In genomic region chr1:184493987-184494388, GRCh38 we compare ENCODE assay signal across 23 cellular contexts.
DNase-seq lines count a peak whose midpoint lies in the region; ATAC-seq and TF ChIP-seq lines count a peak whose summit lies in the region.
"Had no signal": no experiment of that assay in that cellular context is flagged by ENCODE, and none has a peak within 500 bp of the region (broad histone marks: within the 10 kb centered on the region; RNA-seq: fewer than 3 reads in every experiment).

No MANE protein-coding gene starts in this region.

- TF ChIP-seq CTCF in glutamatergic neuron (IDR thresholded peaks at IDR 0.05; ENCODE audit: partially characterized antibody, unreplicated experiment) (no peak), mucosa of descending colon (IDR thresholded peaks at IDR 0.05) (no peak), upper lobe of right lung (IDR thresholded peaks at IDR 0.05) (no peak)

- no peaks in the 10 kb centered on the region for H3K36me3 Mint-ChIP-seq in glutamatergic neuron (ENCODE audit: unreplicated experiment)
- H3K36me3 Mint-ChIP-seq: activated naive CD8-positive, alpha-beta T cell treated with anti-CD3 and anti-CD28 coated beads, Interleukin-2, amount 10 ng/mL, durations not matched to agents 7 days and 5 days had no signal

- H3K4me3 ChIP-seq in mucosa of descending colon, result no peak overlapping the region
- H3K4me3 ChIP-seq in upper lobe of right lung, result no peak overlapping the region
- H3K4me3 ChIP-seq: left lung, sigmoid colon, uterus had no signal

- no peaks in the 10 kb centered on the region for H3K9me3 ChIP-seq in mucosa of descending colon
- no peaks in the 10 kb centered on the region for H3K9me3 ChIP-seq in upper lobe of right lung
- H3K9me3 ChIP-seq: BE2C, Caco-2, left lung, sigmoid colon, uterus had no signal

- H3K27ac Mint-ChIP-seq in glutamatergic neuron (ENCODE audit: unreplicated experiment), result peak overlapping the region; percentile 22
- H3K27ac Mint-ChIP-seq: activated naive CD8-positive, alpha-beta T cell treated with anti-CD3 and anti-CD28 coated beads, Interleukin-2, amount 10 ng/mL, durations not matched to agents 7 days and 5 days; stimulated activated naive CD8-positive, alpha-beta T cell treated with anti-CD3 and anti-CD28 coated beads, Interleukin-15, Interleukin-2, amounts not matched to agents 100 ng/mL and 50 ng/mL, for 24 hours; T-helper 2 cell treated with Interferon-gamma antibody and Interleukin-4, amounts not matched to agents 5 μg/mL and 100 μg/mL, for 36 hours had no signal

- ATAC-seq in Right ventricle myocardium inferior (peak; percentile 77), mucosa of descending colon (peak; percentile 67), upper lobe of right lung (peak; percentile 34)
- ATAC-seq: activated CD4-positive, CD25-positive, alpha-beta regulatory T cell treated with anti-CD3 and anti-CD28 coated beads, Interleukin-2, amount 50 U/mL, for 24 hours; left lung; Panc1 had no signal

- H3K4me1 ChIP-seq in mucosa of descending colon (ENCODE audit: low read depth) (peaks cover 43% of the 10 kb centered on the region), upper lobe of right lung (peaks cover 22% of the 10 kb centered on the region)

- H3K36me3 ChIP-seq in mucosa of descending colon (ENCODE audit: low read depth), result no peaks in the 10 kb centered on the region
- H3K36me3 ChIP-seq in upper lobe of right lung, result no peaks in the 10 kb centered on the region
- H3K36me3 ChIP-seq: BE2C, left lung, sigmoid colon, uterus had no signal

- intact Hi-C loops in Right ventricle myocardium inferior (cut with DNase I) (no loop called here), cardiac septum (cut with DNase I) (loop anchor here (5.0 kb wide), 1 partner anchor 197 kb away; no protein-coding TSS in a partner anchor), mucosa of descending colon (cut with DNase I, micrococcal nuclease) (no loop called here), upper lobe of right lung (cut with DNase I) (no loop called here)

- H3K4me1 Mint-ChIP-seq in glutamatergic neuron (ENCODE audit: low read depth, unreplicated experiment), result peaks cover 48% of the 10 kb centered on the region

- H3K27ac ChIP-seq in upper lobe of right lung, result no peak overlapping the region
- H3K27ac ChIP-seq: left lung, uterus had no signal

- DNase-seq in Right ventricle myocardium inferior (ENCODE audit: missing footprints), result no peak
- DNase-seq in cardiac septum (ENCODE audit: low spot score), result no peak
- DNase-seq in glutamatergic neuron, result no peak
- peak in 1 of 3 donors; percentile 44 for DNase-seq in mucosa of descending colon
- no peak for DNase-seq in upper lobe of right lung
- DNase-seq in RKO (ENCODE audit: low spot score), result no peak
- no peak for DNase-seq in stimulated activated CD4-positive, alpha-beta T cell treated with anti-CD3 and anti-CD28 coated beads, Interleukin-15, amount 100 ng/mL, for 24 hours
- no peak for DNase-seq in NCI-H1436 (lab: John Stamatoyannopoulos, UW)
- DNase-seq: activated naive CD8-positive, alpha-beta T cell treated with anti-CD3 and anti-CD28 coated beads, Interleukin-2, amount 10 ng/mL, durations not matched to agents 7 days and 5 days; BE2C; Caco-2; foreskin melanocyte; KG1; left lung; NCI-H1092; NCI-H526 treated with DMSO at 0.1 percent for 48 hours; sigmoid colon; stimulated activated CD4-positive, alpha-beta T cell treated with anti-CD3 and anti-CD28 coated beads, Interleukin-1b, Interleukin-23, amount 100 ng/mL, for 48 hours; uterus had no signal

- H3K27me3 Mint-ChIP-seq in glutamatergic neuron (ENCODE audit: unreplicated experiment), result no peaks in the 10 kb centered on the region
- H3K27me3 Mint-ChIP-seq: stimulated activated naive CD8-positive, alpha-beta T cell treated with anti-CD3 and anti-CD28 coated beads, Interleukin-15, Interleukin-2, amounts not matched to agents 100 ng/mL and 50 ng/mL, for 24 hours had no signal

- no peaks in the 10 kb centered on the region for H3K27me3 ChIP-seq in upper lobe of right lung
- H3K27me3 ChIP-seq: BE2C, left lung, sigmoid colon, uterus had no signal

- peak overlapping the region; percentile 2 for H3K4me3 Mint-ChIP-seq in glutamatergic neuron (ENCODE audit: unreplicated experiment)
- H3K4me3 Mint-ChIP-seq: activated naive CD8-positive, alpha-beta T cell treated with anti-CD3 and anti-CD28 coated beads, Interleukin-2, amount 10 ng/mL, durations not matched to agents 7 days and 5 days; stimulated activated naive CD8-positive, alpha-beta T cell treated with anti-CD3 and anti-CD28 coated beads, Interleukin-15, Interleukin-2, amounts not matched to agents 100 ng/mL and 50 ng/mL, for 24 hours; T-helper 2 cell treated with Interferon-gamma antibody and Interleukin-4, amounts not matched to agents 5 μg/mL and 100 μg/mL, for 36 hours had no signal

- H3K9me3 Mint-ChIP-seq in glutamatergic neuron (ENCODE audit: unreplicated experiment), result no peaks in the 10 kb centered on the region
- H3K9me3 Mint-ChIP-seq: activated naive CD8-positive, alpha-beta T cell treated with anti-CD3 and anti-CD28 coated beads, Interleukin-2, amount 10 ng/mL, durations not matched to agents 7 days and 5 days; stimulated activated naive CD8-positive, alpha-beta T cell treated with anti-CD3 and anti-CD28 coated beads, Interleukin-15, Interleukin-2, amounts not matched to agents 100 ng/mL and 50 ng/mL, for 24 hours; T-helper 2 cell treated with Interferon-gamma antibody and Interleukin-4, amounts not matched to agents 5 μg/mL and 100 μg/mL, for 36 hours had no signal
